Comparison of ENCODE assay signal across 16 cellular contexts in genomic region chr11:68414457-68415221, GRCh38.
"Had no signal": no experiment of that assay in that cellular context is flagged by ENCODE, and none has a peak within 500 bp of the region (broad histone marks: within the 10 kb centered on the region; RNA-seq: fewer than 3 reads in every experiment).

No MANE protein-coding gene starts in this region.

- H3K27me3 ChIP-seq: cardiac muscle cell, testis, upper lobe of left lung had no signal

- DNase-seq: activated naive CD4-positive, alpha-beta T cell treated with anti-CD3 and anti-CD28 coated beads for 36 hours; foreskin fibroblast; nephron progenitor cell; occipital lobe; right cardiac atrium; stimulated activated CD4-positive, alpha-beta T cell treated with anti-CD3 and anti-CD28 coated beads, Interleukin-15, amount 100 ng/mL, for 24 hours; stimulated activated CD4-positive, alpha-beta T cell treated with anti-CD3 and anti-CD28 coated beads, Interleukin-4, amount 100 ng/mL, for 1 hour; testis had no signal

- H3K27ac ChIP-seq: cardiac muscle cell, prostate gland, testis had no signal

- H3K4me1 Mint-ChIP-seq: mesothelial cell of epicardium had no signal

- H3K27ac Mint-ChIP-seq: activated naive CD4-positive, alpha-beta T cell treated with anti-CD3 and anti-CD28 coated beads for 36 hours; activated T-helper 17 cell treated with anti-CD3 and anti-CD28 coated beads, Interleukin-2, amount 50 U/mL, for 72 hours; mesothelial cell of epicardium; nephron progenitor cell; stimulated activated naive CD8-positive, alpha-beta T cell treated with anti-CD3 and anti-CD28 coated beads, Interleukin-15, Interleukin-2, amounts not matched to agents 100 ng/mL and 50 ng/mL, for 24 hours; T-helper 2 cell treated with Interferon-gamma antibody and Interleukin-4, amounts not matched to agents 5 μg/mL and 100 μg/mL, for 36 hours had no signal

- H3K4me1 ChIP-seq: prostate gland, testis had no signal

- H3K27me3 Mint-ChIP-seq: activated T-helper 17 cell treated with anti-CD3 and anti-CD28 coated beads, Interleukin-2, amount 50 U/mL, for 72 hours; stimulated activated naive CD8-positive, alpha-beta T cell treated with anti-CD3 and anti-CD28 coated beads, Interleukin-15, Interleukin-2, amounts not matched to agents 100 ng/mL and 50 ng/mL, for 24 hours had no signal

- H3K9me3 Mint-ChIP-seq: activated naive CD4-positive, alpha-beta T cell treated with anti-CD3 and anti-CD28 coated beads for 36 hours; activated T-helper 17 cell treated with anti-CD3 and anti-CD28 coated beads, Interleukin-2, amount 50 U/mL, for 72 hours; mesothelial cell of epicardium; nephron progenitor cell; stimulated activated naive CD8-positive, alpha-beta T cell treated with anti-CD3 and anti-CD28 coated beads, Interleukin-15, Interleukin-2, amounts not matched to agents 100 ng/mL and 50 ng/mL, for 24 hours; T-helper 2 cell treated with Interferon-gamma antibody and Interleukin-4, amounts not matched to agents 5 μg/mL and 100 μg/mL, for 36 hours had no signal

- ATAC-seq: activated T-helper 17 cell treated with anti-CD3 and anti-CD28 coated beads, Interleukin-2, amount 50 U/mL, for 72 hours; right cardiac atrium had no signal

- H3K9me3 ChIP-seq: prostate gland, testis, upper lobe of left lung had no signal

- H3K4me3 ChIP-seq: cardiac muscle cell, prostate gland, skin epidermis, testis, upper lobe of left lung had no signal

- H3K4me3 Mint-ChIP-seq: activated naive CD4-positive, alpha-beta T cell treated with anti-CD3 and anti-CD28 coated beads for 36 hours; activated T-helper 17 cell treated with anti-CD3 and anti-CD28 coated beads, Interleukin-2, amount 50 U/mL, for 72 hours; mesothelial cell of epicardium; nephron progenitor cell; stimulated activated naive CD8-positive, alpha-beta T cell treated with anti-CD3 and anti-CD28 coated beads, Interleukin-15, Interleukin-2, amounts not matched to agents 100 ng/mL and 50 ng/mL, for 24 hours; T-helper 2 cell treated with Interferon-gamma antibody and Interleukin-4, amounts not matched to agents 5 μg/mL and 100 μg/mL, for 36 hours had no signal
